ENCODE assay signal across 12 cellular contexts in the genomic region with DNA sequence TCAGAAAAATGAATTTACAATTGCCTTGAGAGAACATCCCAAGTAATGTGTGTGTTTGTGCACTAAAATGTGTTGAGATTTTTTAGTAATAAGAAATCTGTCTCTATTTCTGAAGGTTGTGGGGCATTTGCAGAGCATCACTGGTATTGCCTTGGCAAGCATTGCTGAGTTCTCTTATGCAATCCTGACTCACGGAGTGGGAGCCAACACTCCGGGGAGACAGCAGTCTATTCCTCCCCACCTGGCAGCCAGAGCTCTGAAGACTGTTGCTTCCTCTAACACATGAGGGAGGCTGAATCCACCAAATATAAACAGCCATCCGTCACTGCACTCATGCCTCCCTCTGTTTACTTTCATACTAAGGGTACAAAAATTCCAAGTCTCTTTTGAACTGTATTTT. TPM values are rescaled to one million over a fixed set of nuclear protein-coding genes. Genes with fewer than 3 reads are reported as not detected.
A peak's percentile ranks its signal among the peaks of the same experiment; 100 is the strongest.
DNase-seq lines count a peak whose midpoint lies in the region; FAIRE-seq and TF ChIP-seq lines count a peak whose summit lies in the region.
"Had no signal": no experiment of that assay in that cellular context is flagged by ENCODE, and none has a peak within 500 bp of the region (broad histone marks: within the 10 kb centered on the region; RNA-seq: fewer than 3 reads in every experiment).

No MANE protein-coding gene starts in this region.

- H3K36me3 ChIP-seq in astrocyte (ENCODE audit: insufficient read depth, low read length) (peaks cover 25% of the 10 kb centered on the region), subcutaneous abdominal adipose tissue (ENCODE audit: control insufficient read depth in 5 of 5, insufficient read depth in 5 of 5, low read length in 5 of 5) (peaks cover 24 to 36% (median 28%) of the 10 kb centered on the region in 5 donors)

- DNase-seq in HFF-Myc (ENCODE audit: extremely low read depth, low read depth), result peak; percentile 35
- peak; percentile 76 for DNase-seq in astrocyte (ENCODE audit: low read depth)
- peak; percentile 61 for DNase-seq in inferior parietal cortex (ENCODE audit: extremely low spot score)
- DNase-seq in activated CD4-positive, alpha-beta T cell treated with anti-CD3 and anti-CD28 coated beads, Interleukin-2, amount 50 U/mL, for 48 hours, result no peak
- DNase-seq in Calu3, result no peak
- no peak for DNase-seq in immature natural killer cell
- DNase-seq: activated T-cell treated with anti-CD3 and anti-CD28 coated beads, Interleukin-2, amount 50 U/mL, for 1 hour; GF-D8; T-cell had no signal

- H2AFZ ChIP-seq in astrocyte (ENCODE audit: low read depth, low read length), result no peak overlapping the region

- intact Hi-C loops in Calu3 (cut with micrococcal nuclease; ENCODE audit: unreplicated experiment), result no loop called here

- H3K4me3 Mint-ChIP-seq in astrocyte (ENCODE audit: unreplicated experiment) (no peak overlapping the region), Calu3 (ENCODE audit: low read depth, unreplicated experiment) (no peak overlapping the region), immature natural killer cell (no peak overlapping the region)
- H3K4me3 Mint-ChIP-seq: T-cell had no signal

- H3K4me3 ChIP-seq in HFF-Myc (replicated peaks; ENCODE audit: low read depth, low read length), result no peak overlapping the region
- no peak overlapping the region for H3K4me3 ChIP-seq in astrocyte (ENCODE audit: insufficient read depth, low read depth, low read length)
- no peak overlapping the region for H3K4me3 ChIP-seq in subcutaneous abdominal adipose tissue (ENCODE audit: low read depth in 1 of 5, low read length in 5 of 5)

- H3K9me3 Mint-ChIP-seq in astrocyte (ENCODE audit: unreplicated experiment) (no peaks in the 10 kb centered on the region), Calu3 (ENCODE audit: low read depth, unreplicated experiment) (no peaks in the 10 kb centered on the region), immature natural killer cell (no peaks in the 10 kb centered on the region)
- H3K9me3 Mint-ChIP-seq: T-cell had no signal

- no peak for TF ChIP-seq CTCF in HFF-Myc (IDR thresholded peaks at IDR 0.05; ENCODE audit: low read depth, low read length, missing control alignments)
- no peak for TF ChIP-seq CTCF in astrocyte (IDR thresholded peaks at IDR 0.05; ENCODE audit: insufficient read depth, low read depth, low read length)
- no peak for TF ChIP-seq CTCF in Calu3 (IDR thresholded peaks at IDR 0.05; ENCODE audit: unreplicated experiment)

- H3K27me3 Mint-ChIP-seq in astrocyte (ENCODE audit: low read depth, unreplicated experiment), result no peaks in the 10 kb centered on the region
- H3K27me3 Mint-ChIP-seq in Calu3 (ENCODE audit: unreplicated experiment), result no peaks in the 10 kb centered on the region
- H3K27me3 Mint-ChIP-seq in immature natural killer cell (ENCODE audit: low read depth in 3 of 3), result peaks cover 0 to 5% (median 0%) of the 10 kb centered on the region in 3 donors
- H3K27me3 Mint-ChIP-seq: T-cell had no signal

- no TSS peak for BruUV-seq in Calu3 (replicated peaks; lab: Mats Ljungman, UMichigan)

- H3K9ac ChIP-seq in astrocyte (ENCODE audit: low read length) (no peak overlapping the region), subcutaneous abdominal adipose tissue (ENCODE audit: low read length in 5 of 5) (peak overlapping the region in 1 of 5 donors; percentile 36)

- H3K27me3 ChIP-seq in astrocyte (ENCODE audit: insufficient read depth, low read length) (no peaks in the 10 kb centered on the region), subcutaneous abdominal adipose tissue (ENCODE audit: control insufficient read depth in 5 of 5, insufficient read depth in 4 of 5, low read length in 5 of 5) (no peaks in the 10 kb centered on the region)
- H3K27me3 ChIP-seq: neutrophil had no signal

- H3K36me3 Mint-ChIP-seq in astrocyte (ENCODE audit: low read depth, unreplicated experiment), result peaks cover 17% of the 10 kb centered on the region
- H3K36me3 Mint-ChIP-seq in Calu3 (ENCODE audit: insufficient read depth, unreplicated experiment), result peaks cover 24% of the 10 kb centered on the region
- H3K36me3 Mint-ChIP-seq in immature natural killer cell, result peaks cover 19 to 25% (median 20%) of the 10 kb centered on the region in 3 donors

- H3K79me2 ChIP-seq in astrocyte (ENCODE audit: insufficient read depth, low read length), result no peaks in the 10 kb centered on the region

- H4K20me1 ChIP-seq in astrocyte (ENCODE audit: insufficient read depth, low read length), result peaks cover 4% of the 10 kb centered on the region

- H3K4me1 ChIP-seq in astrocyte (ENCODE audit: insufficient read depth, low read length) (peaks cover 7% of the 10 kb centered on the region), subcutaneous abdominal adipose tissue (ENCODE audit: control insufficient read depth in 5 of 5, insufficient read depth in 5 of 5, low read length in 5 of 5) (peaks cover 0 to 1% (median 0%) of the 10 kb centered on the region in 5 donors)

- H3K4me2 ChIP-seq in astrocyte (ENCODE audit: low read length), result no peak overlapping the region

- H3K9me3 ChIP-seq in astrocyte (ENCODE audit: insufficient read depth, low read depth, low read length) (no peaks in the 10 kb centered on the region), subcutaneous abdominal adipose tissue (ENCODE audit: control insufficient read depth in 5 of 5, low read length in 5 of 5) (no peaks in the 10 kb centered on the region)
- H3K9me3 ChIP-seq: neutrophil had no signal

- FAIRE-seq in astrocyte (lab: Jason Lieb, UNC), result no peak
- FAIRE-seq: colon had no signal

- peaks cover 5% of the 10 kb centered on the region for H3K4me1 Mint-ChIP-seq in astrocyte (ENCODE audit: low read depth, unreplicated experiment)
- no peaks in the 10 kb centered on the region for H3K4me1 Mint-ChIP-seq in Calu3 (ENCODE audit: low read depth, unreplicated experiment)
- no peaks in the 10 kb centered on the region for H3K4me1 Mint-ChIP-seq in immature natural killer cell
- H3K4me1 Mint-ChIP-seq: T-cell had no signal

- H3K27ac Mint-ChIP-seq in astrocyte (ENCODE audit: unreplicated experiment), result no peak overlapping the region
- no peak overlapping the region for H3K27ac Mint-ChIP-seq in Calu3 (ENCODE audit: unreplicated experiment)
- H3K27ac Mint-ChIP-seq in immature natural killer cell, result no peak overlapping the region

- CTCF ChIA-PET in Calu3 (lab: Charles Lee), result interaction anchor here (0.5 kb wide), 1 partner anchor 340 kb away, joined by 4 read pairs; no protein-coding TSS in a partner anchor

- H3K27ac ChIP-seq in astrocyte (ENCODE audit: low read depth, low read length), result no peak overlapping the region
- H3K27ac ChIP-seq in subcutaneous abdominal adipose tissue (ENCODE audit: low read depth, low read length), result peak overlapping the region; percentile 52
- H3K27ac ChIP-seq: neutrophil had no signal

RNA-seq across cellular contexts. Expression of a gene that starts 10.6 kb away (rescaled TPM):
- total RNA-seq in astrocyte (not detected in 2 replicates), Calu3 (2022) (0.54 TPM in 1 of 2 replicates, not detected in the other)
- under 1 TPM in 2 of 3 donors, not detected in 1; 0.10 to 0.40 TPM for polyA plus RNA-seq in immature natural killer cell
- total RNA-seq: T-cell had no signal

RNA-seq across cellular contexts. Expression of a gene that starts 10.7 kb away (rescaled TPM):
- total RNA-seq in astrocyte, result 31.8 and 34.3 TPM in 2 replicates
- 98.8 and 99.9 TPM in 2 replicates for total RNA-seq in Calu3 (2022)
- 100 to 1,000 TPM; 162 to 221 (median 186) TPM for polyA plus RNA-seq in immature natural killer cell

RNA-seq across cellular contexts. Expression of a gene that starts 14.8 kb away (rescaled TPM):
- total RNA-seq in astrocyte, result 79.8 and 87.6 TPM in 2 replicates
- total RNA-seq in Calu3 (2022), result 141 and 144 TPM in 2 replicates
- polyA plus RNA-seq in immature natural killer cell, result 100 to 1,000 TPM in 2 of 3 donors, 10 to 100 TPM in 1; 97.6 to 163 (median 135) TPM

RNA-seq across cellular contexts. Expression of a gene that starts 23.9 kb away (rescaled TPM):
- total RNA-seq in astrocyte (131 and 152 TPM in 2 replicates), Calu3 (2022) (238 and 265 TPM in 2 replicates)
- 100 to 1,000 TPM; 122 to 200 (median 161) TPM for polyA plus RNA-seq in immature natural killer cell

RNA-seq across cellular contexts. Expression of a gene that starts 28.8 kb away (rescaled TPM):
- 22.8 and 34.8 TPM in 2 replicates for total RNA-seq in astrocyte
- 0.33 and 0.73 TPM in 2 replicates for total RNA-seq in Calu3 (2022)
- not detected for polyA plus RNA-seq in immature natural killer cell

Comparison
In these comparisons a context has a peak if more than half of its experiments do, and no peak if none do; other contexts are left out.
1. DNase-seq: peak in HFF-Myc (single experiment), astrocyte (single experiment) and inferior parietal cortex (single experiment); none in activated CD4-positive, alpha-beta T cell treated with anti-CD3 and anti-CD28 coated beads, Interleukin-2, amount 50 U/mL, for 48 hours (0 of 2), Calu3 (single experiment) and immature natural killer cell (0 of 3).